Comparison of ENCODE assay signal across 8 cellular contexts in the genomic region with DNA sequence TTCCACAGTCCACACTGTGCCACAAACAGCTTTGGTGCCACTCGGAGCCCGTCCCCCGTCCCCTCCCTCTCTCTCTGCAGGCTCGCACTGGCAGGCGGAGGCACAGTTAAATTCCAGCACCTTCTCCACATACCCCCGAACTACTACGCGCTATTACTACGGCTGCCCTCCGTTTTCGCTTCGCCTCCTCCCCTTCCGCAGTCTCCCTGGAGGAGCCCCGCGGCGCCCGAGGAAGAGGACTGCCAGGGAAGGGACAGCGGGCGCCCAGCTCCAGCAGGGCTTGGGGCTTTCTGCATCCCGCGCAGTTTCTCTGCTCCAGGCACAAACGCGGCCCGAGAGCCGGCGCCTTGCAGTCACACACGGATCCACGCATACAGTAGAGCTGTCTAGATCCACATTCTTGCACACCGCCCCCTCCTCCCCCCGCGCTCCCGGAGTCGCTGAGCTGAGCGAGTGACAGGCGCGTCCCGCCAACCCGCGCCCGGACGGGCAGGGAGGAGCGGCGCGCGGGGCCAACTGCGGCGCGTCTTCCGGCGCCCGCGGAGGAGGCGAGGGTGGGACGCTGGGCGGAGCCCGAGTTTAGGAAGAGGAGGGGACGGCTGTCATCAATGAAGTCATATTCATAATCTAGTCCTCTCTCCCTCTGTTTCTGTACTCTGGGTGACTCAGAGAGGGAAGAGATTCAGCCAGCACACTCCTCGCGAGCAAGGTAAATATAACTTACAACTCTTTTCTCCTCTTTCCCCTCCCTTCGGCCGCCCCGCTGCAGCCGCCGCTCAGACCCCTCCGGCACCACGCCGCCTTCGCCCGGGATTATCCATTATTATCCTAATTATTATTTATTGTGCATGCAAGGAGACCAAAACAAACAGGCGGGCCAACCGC. TPM values are rescaled to one million over a fixed set of nuclear protein-coding genes. Genes with fewer than 3 reads are reported as not detected.
DNase-seq lines count a peak whose midpoint lies in the region; ATAC-seq and TF ChIP-seq lines count a peak whose summit lies in the region.

TSS of gene SMARCA2 (plus strand) at position 652 of the 885 bp plus-strand sequence. CDS start 13,676 bp downstream, outside the sequence.

- peak within 1 kb of the TSS; percentile 61 for H3K9ac ChIP-seq in parathyroid adenoma

- no peaks in the 10 kb centered on the region for H3K36me3 Mint-ChIP-seq in activated naive CD8-positive, alpha-beta T cell treated with anti-CD3 and anti-CD28 coated beads, Interleukin-2, amount 50 U/mL, for 24 hours (ENCODE audit: low read depth)

- H3K4me3 Mint-ChIP-seq in activated naive CD8-positive, alpha-beta T cell treated with anti-CD3 and anti-CD28 coated beads, Interleukin-2, amount 50 U/mL, for 24 hours: peak within 1 kb of the TSS; percentile 91

- H3K27ac Mint-ChIP-seq in activated naive CD8-positive, alpha-beta T cell treated with anti-CD3 and anti-CD28 coated beads, Interleukin-2, amount 50 U/mL, for 24 hours: peak within 1 kb of the TSS; percentile 93

- peaks cover 48% of the 10 kb centered on the region for H3K4me1 Mint-ChIP-seq in activated naive CD8-positive, alpha-beta T cell treated with anti-CD3 and anti-CD28 coated beads, Interleukin-2, amount 50 U/mL, for 24 hours

- H3K27me3 ChIP-seq in parathyroid adenoma (ENCODE audit: control insufficient read depth, insufficient read depth, low read length) (no peaks in the 10 kb centered on the region), tibial artery (no peaks in the 10 kb centered on the region)

- H3K4me2 ChIP-seq in parathyroid adenoma (ENCODE audit: low read length): peak within 1 kb of the TSS; percentile 94

- no peaks in the 10 kb centered on the region for H3K36me3 ChIP-seq in parathyroid adenoma (ENCODE audit: control insufficient read depth, insufficient read depth, low read length)
- H3K36me3 ChIP-seq in tibial artery: no peaks in the 10 kb centered on the region

- ATAC-seq in HG02759 (IDR thresholded peaks at IDR 0.05; ENCODE audit: unreplicated experiment) (peak; percentile 77), Right ventricle myocardium superior (ENCODE audit: poor library complexity) (peak; percentile 86)
- ATAC-seq in activated naive CD8-positive, alpha-beta T cell treated with anti-CD3 and anti-CD28 coated beads, Interleukin-2, amount 50 U/mL, for 24 hours: peak; percentile 90

- H2AFZ ChIP-seq in parathyroid adenoma: peak within 1 kb of the TSS; percentile 89

- no peaks in the 10 kb centered on the region for H3K27me3 Mint-ChIP-seq in activated naive CD8-positive, alpha-beta T cell treated with anti-CD3 and anti-CD28 coated beads, Interleukin-2, amount 50 U/mL, for 24 hours

- intact Hi-C loops in Right ventricle myocardium superior (cut with DNase I) (no loop called here), tibial artery (cut with DNase I; ENCODE audit: low total_unique reads) (loop anchor here (10.0 kb wide), 3 partner anchors 110 to 830 kb away; partner anchors contain the start of genes PUM3 and VLDLR)

- peaks cover 2% of the 10 kb centered on the region for H3K79me2 ChIP-seq in parathyroid adenoma

- peak within 1 kb of the TSS; percentile 97 for H3K4me3 ChIP-seq in GM12875 (ENCODE audit: low read depth, low read length)
- H3K4me3 ChIP-seq in parathyroid adenoma (ENCODE audit: low read depth, low read length): peak within 1 kb of the TSS; percentile 87
- peak within 1 kb of the TSS; percentile 67 to 76 for H3K4me3 ChIP-seq in tibial artery

- no peaks in the 10 kb centered on the region for H3K9me3 Mint-ChIP-seq in activated naive CD8-positive, alpha-beta T cell treated with anti-CD3 and anti-CD28 coated beads, Interleukin-2, amount 50 U/mL, for 24 hours

- no peak for TF ChIP-seq CTCF in GM12875 (IDR thresholded peaks at IDR 0.05; ENCODE audit: borderline replicate concordance, insufficient read depth, low read depth, low read length)
- no peak for TF ChIP-seq CTCF in parathyroid adenoma (IDR thresholded peaks at IDR 0.05)
- no peak for TF ChIP-seq CTCF in tibial artery (IDR thresholded peaks at IDR 0.05)

- H3K4me1 ChIP-seq in parathyroid adenoma (no peaks in the 10 kb centered on the region), tibial artery (peaks cover 0 to 31% (median 22%) of the 10 kb centered on the region in 4 donors)

- H3K9me3 ChIP-seq in parathyroid adenoma (ENCODE audit: control insufficient read depth, low read length) (no peaks in the 10 kb centered on the region), tibial artery (no peaks in the 10 kb centered on the region)

- H3K27ac ChIP-seq in parathyroid adenoma: peak within 1 kb of the TSS; percentile 79
- peak within 1 kb of the TSS; percentile 96 to 97 for H3K27ac ChIP-seq in tibial artery

- peak; percentile 83 for DNase-seq in NCI-H128 (lab: John Stamatoyannopoulos, UW; ENCODE audit: unreplicated experiment)
- peak; percentile 97 for DNase-seq in SW480 (ENCODE audit: low spot score)
- peak; percentile 95 for DNase-seq in activated naive CD8-positive, alpha-beta T cell treated with anti-CD3 and anti-CD28 coated beads, Interleukin-2, amount 50 U/mL, for 24 hours
- peak; percentile 99 for DNase-seq in Right ventricle myocardium superior
- DNase-seq in tibial artery: peak; percentile 98 to 99

RNA-seq across cellular contexts. Expression of gene SMARCA2, which starts in this region (rescaled TPM):
- 101 TPM for total RNA-seq in Right ventricle myocardium superior

Comparison
In these comparisons a context has a peak if more than half of its experiments do, and no peak if none do; other contexts are left out.
1. Peak in every context shown above with its lines: DNase-seq, ATAC-seq, H3K4me3 ChIP-seq and H3K27ac ChIP-seq.